8 cellular contexts compared by ENCODE assay signal in genomic region chr6:97669191-97669651, GRCh38.
A peak's percentile ranks its signal among the peaks of the same experiment; 100 is the strongest.
DNase-seq lines count a peak whose midpoint lies in the region; ATAC-seq and TF ChIP-seq lines count a peak whose summit lies in the region.

No MANE protein-coding gene starts in this region.

- no peak for TF ChIP-seq POLR2A in heart left ventricle (IDR thresholded peaks at IDR 0.05)

- TF ChIP-seq CTCF in heart left ventricle (IDR thresholded peaks at IDR 0.05): no peak

- H3K4me3 ChIP-seq in heart left ventricle (peak overlapping the region in 11 of 12 donors; percentile 6 to 48 (median 34)), skeletal muscle satellite cell (ENCODE audit: low read length) (peak overlapping the region; percentile 69)

- no peaks in the 10 kb centered on the region for H3K27me3 ChIP-seq in heart left ventricle
- H3K27me3 ChIP-seq in skeletal muscle satellite cell (ENCODE audit: control insufficient read depth, insufficient read depth, low read length): no peaks in the 10 kb centered on the region

- intact Hi-C loops in heart left ventricle (cut with DNase I): loop anchor here in 2 of 10 donors (2.0 to 5.0 kb wide), 2 partner anchors 72 to 74 kb away; no protein-coding TSS in a partner anchor

- 2 to 4% (median 3%) methylated on average over 10 of the region's 10 CpGs for WGBS in heart left ventricle, 4 donors

- H3K9ac ChIP-seq in skeletal muscle satellite cell (ENCODE audit: low read depth, low read length): peak overlapping the region; percentile 59

- no peaks in the 10 kb centered on the region for H3K9me3 ChIP-seq in heart left ventricle
- no peaks in the 10 kb centered on the region for H3K9me3 ChIP-seq in skeletal muscle satellite cell (replicated peaks; ENCODE audit: low read length)

- DNase-seq in activated naive CD4-positive, alpha-beta T cell treated with anti-CD3 and anti-CD28 coated beads, Interleukin-2, amount 50 U/mL, for 72 hours (ENCODE audit: low spot score in 2 of 2): peak in 1 of 2 donors; percentile 7
- no peak for DNase-seq in activated naive CD4-positive, alpha-beta T cell treated with Interleukin-2 at 50 U/mL for 16 hours
- DNase-seq in NCI-H774 (lab: John Stamatoyannopoulos, UW): peak; percentile 36
- DNase-seq in heart left ventricle: peak; percentile 16 to 60 (median 40)
- no peak for DNase-seq in cortex of kidney (lab: John Stamatoyannopoulos, UW)
- DNase-seq in activated effector memory CD4-positive, alpha-beta T cell treated with Interleukin-2 at 50 U/mL for 16 hours: no peak

- H3K36me3 Mint-ChIP-seq in activated naive CD4-positive, alpha-beta T cell treated with anti-CD3 and anti-CD28 coated beads, Interleukin-2, amount 50 U/mL, for 72 hours: no peaks in the 10 kb centered on the region

- H3K27ac ChIP-seq in heart left ventricle: peak overlapping the region in 7 of 12 donors; percentile 21 to 67 (median 53)

- ATAC-seq in activated naive CD4-positive, alpha-beta T cell treated with anti-CD3 and anti-CD28 coated beads, Interleukin-2, amount 50 U/mL, for 72 hours: peak; percentile 86 to 98
- peak; percentile 100 for ATAC-seq in HG02840 (IDR thresholded peaks at IDR 0.05; ENCODE audit: low FRiP score, unreplicated experiment)
- ATAC-seq in heart left ventricle: peak; percentile 67 to 98 (median 90)

- H3K4me1 ChIP-seq in heart left ventricle (peaks cover 0 to 10% (median 0%) of the 10 kb centered on the region in 12 donors), skeletal muscle satellite cell (ENCODE audit: control insufficient read depth, insufficient read depth, low read length) (peaks cover 29% of the 10 kb centered on the region)

- H3K27ac Mint-ChIP-seq in activated naive CD4-positive, alpha-beta T cell treated with anti-CD3 and anti-CD28 coated beads, Interleukin-2, amount 50 U/mL, for 72 hours: no peak overlapping the region

- peak overlapping the region; percentile 86 for H3K4me2 ChIP-seq in skeletal muscle satellite cell (ENCODE audit: low read length)

- no peaks in the 10 kb centered on the region for H3K9me3 Mint-ChIP-seq in activated naive CD4-positive, alpha-beta T cell treated with anti-CD3 and anti-CD28 coated beads, Interleukin-2, amount 50 U/mL, for 72 hours

- H3K36me3 ChIP-seq in heart left ventricle: no peaks in the 10 kb centered on the region
- H3K36me3 ChIP-seq in skeletal muscle satellite cell (ENCODE audit: insufficient read depth, low read length): no peaks in the 10 kb centered on the region

Comparison
In these comparisons a context has a peak if more than half of its experiments do, and no peak if none do; other contexts are left out.
1. DNase-seq: peak in NCI-H774 (single experiment) and heart left ventricle (5 of 5); none in activated naive CD4-positive, alpha-beta T cell treated with Interleukin-2 at 50 U/mL for 16 hours (single experiment), cortex of kidney (single experiment) and activated effector memory CD4-positive, alpha-beta T cell treated with Interleukin-2 at 50 U/mL for 16 hours (single experiment).
2. Peak in every context shown above with its lines, with median percentiles within 50 percentile points of each other: ATAC-seq.